ENCODE assay signal across 12 cellular contexts in the genomic region with DNA sequence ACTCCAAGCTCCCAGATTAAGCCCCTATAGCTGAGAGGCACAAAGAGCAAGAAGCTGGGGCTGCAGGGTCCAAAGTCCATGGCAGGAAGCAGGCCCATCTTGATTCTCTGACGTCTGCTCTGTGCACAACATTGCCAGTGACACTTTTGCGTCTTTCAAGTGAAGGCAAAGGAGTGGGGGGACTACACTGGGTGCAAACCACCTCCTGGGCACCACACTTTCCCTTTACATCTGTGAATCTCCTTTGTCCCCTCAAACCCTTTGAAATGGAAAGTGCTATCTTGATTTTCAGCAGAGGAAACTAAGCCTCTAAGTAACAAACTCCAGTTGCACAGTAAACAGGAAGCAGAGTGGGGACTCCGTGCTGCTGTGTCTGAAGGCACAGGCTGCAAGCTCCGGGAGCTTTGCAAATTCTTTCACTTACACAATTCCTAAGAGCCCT.
DNase-seq lines count a peak whose midpoint lies in the region; ATAC-seq and TF ChIP-seq lines count a peak whose summit lies in the region.
"Had no signal": no experiment of that assay in that cellular context is flagged by ENCODE, and none has a peak within 500 bp of the region (broad histone marks: within the 10 kb centered on the region; RNA-seq: fewer than 3 reads in every experiment).

No MANE protein-coding gene starts in this region.

- peaks cover 23 to 27% of the 10 kb centered on the region in 2 experiments for H3K4me1 Mint-ChIP-seq in H9
- H3K4me1 Mint-ChIP-seq in naive thymus-derived CD8-positive, alpha-beta T cell, result peaks cover 3 to 14% (median 11%) of the 10 kb centered on the region in 4 donors

- H3K9me3 Mint-ChIP-seq in H9, result no peaks in the 10 kb centered on the region; a peak in 1 of 5 replicates
- peaks cover 0 to 14% (median 3%) of the 10 kb centered on the region in 9 donors for H3K9me3 Mint-ChIP-seq in naive thymus-derived CD8-positive, alpha-beta T cell

- WGBS in H9 (ENCODE audit: extremely low coverage, insufficient read length, low lambda C conversion rate), result no CpG with 5 or more reads among the region's 4 CpGs
- WGBS in lower leg skin, 2 donors, result 39 to 58% methylated on average over 4 of the region's 4 CpGs

- no peak overlapping the region for H3K14ac ChIP-seq in H9 (ENCODE audit: insufficient read depth, low read length)

- H2BK5ac ChIP-seq in H9 (ENCODE audit: insufficient read length, low read length), result no peak overlapping the region

- 0 out of 2 replicates have a peak, but pooled peaks cover 2% of the 10 kb centered on the region for H3K79me2 ChIP-seq in H9 (ENCODE audit: insufficient read depth, low read length)

- no peak overlapping the region for H2BK15ac ChIP-seq in H9 (ENCODE audit: low read depth, low read length)

- no peaks in the 10 kb centered on the region for H3K79me1 ChIP-seq in H9 (ENCODE audit: insufficient read depth, low read depth, low read length, poor library complexity, severe bottlenecking)

- no peak overlapping the region for H4K5ac ChIP-seq in H9 (ENCODE audit: insufficient read length, low read depth, low read length)

- H2AFZ ChIP-seq in H9 (ENCODE audit: low read length), result no peak overlapping the region

- no peak overlapping the region for H3T11ph ChIP-seq in H9 (ENCODE audit: low read length)

- TF ChIP-seq CTCF in H9 (conservative IDR thresholded peaks at IDR 0.05) (no peak), fibroblast of pulmonary artery (IDR thresholded peaks at IDR 0.05; ENCODE audit: low read length, missing control alignments) (no peak), lower leg skin (IDR thresholded peaks at IDR 0.05) (no peak)

- H3K9ac ChIP-seq in H9 (ENCODE audit: extremely low read depth, insufficient read length, low read length), result no peak overlapping the region

- H2BK120ac ChIP-seq in H9 (ENCODE audit: low read depth, low read length, poor library complexity, severe bottlenecking), result no peak overlapping the region

- H4K20me1 ChIP-seq in H9 (ENCODE audit: control insufficient read depth, insufficient read depth, insufficient read length), result no peaks in the 10 kb centered on the region

- ATAC-seq in naive thymus-derived CD8-positive, alpha-beta T cell, result peak in 1 of 2 donors; percentile 84
- ATAC-seq in GM21528 (IDR thresholded peaks at IDR 0.05; ENCODE audit: low FRiP score, unreplicated experiment), result no peak

- no peak overlapping the region for H3K4ac ChIP-seq in H9 (ENCODE audit: low read depth, low read length)

- H3K27me3 Mint-ChIP-seq in H9 (ENCODE audit: low read depth), result no peaks in the 10 kb centered on the region
- no peaks in the 10 kb centered on the region for H3K27me3 Mint-ChIP-seq in naive thymus-derived CD8-positive, alpha-beta T cell
- H3K27me3 Mint-ChIP-seq: stimulated activated naive CD8-positive, alpha-beta T cell treated with anti-CD3 and anti-CD28 coated beads, Interleukin-15, Interleukin-2, amounts not matched to agents 100 ng/mL and 50 ng/mL, for 24 hours had no signal

- H3K27me3 ChIP-seq in H9 (ENCODE audit: insufficient read depth, low read length), result no peaks in the 10 kb centered on the region

- H4K91ac ChIP-seq in H9 (ENCODE audit: insufficient read length, low read depth, low read length), result no peak overlapping the region

- H4K8ac ChIP-seq in H9 (replicated peaks; ENCODE audit: insufficient read length, low read depth, low read length), result no peak overlapping the region

- H3K23ac ChIP-seq in H9 (ENCODE audit: insufficient read length, low read depth, low read length), result no peak overlapping the region

- H2BK12ac ChIP-seq in H9 (ENCODE audit: insufficient read length, low read depth, low read length), result no peak overlapping the region

- peak overlapping the region in 1 of 2 experiments; percentile 64; a peak in 1 of 5 replicates for H3K4me3 Mint-ChIP-seq in H9
- peak overlapping the region in 7 of 10 donors; percentile 27 to 75 (median 48) for H3K4me3 Mint-ChIP-seq in naive thymus-derived CD8-positive, alpha-beta T cell
- H3K4me3 Mint-ChIP-seq: stimulated activated naive CD8-positive, alpha-beta T cell treated with anti-CD3 and anti-CD28 coated beads, Interleukin-15, Interleukin-2, amounts not matched to agents 100 ng/mL and 50 ng/mL, for 24 hours had no signal

- H3K4me2 ChIP-seq in H9 (ENCODE audit: insufficient read depth, insufficient read length, low read length), result no peak overlapping the region

- no peak overlapping the region for H3K18ac ChIP-seq in H9 (ENCODE audit: insufficient read length, low read depth, low read length)

- H3K23me2 ChIP-seq in H9 (ENCODE audit: insufficient read length, low read depth, low read length, poor library complexity, severe bottlenecking), result no peaks in the 10 kb centered on the region

- H2AK5ac ChIP-seq in H9 (ENCODE audit: insufficient read length, low read length), result no peak overlapping the region

- no peak for TF ChIP-seq POLR2A in lower leg skin (IDR thresholded peaks at IDR 0.05)

- peak overlapping the region; percentile 23 to 86 (median 27); a peak in 5 of 7 replicates for H3K27ac Mint-ChIP-seq in H9
- H3K27ac Mint-ChIP-seq in naive thymus-derived CD8-positive, alpha-beta T cell, result peak overlapping the region in 7 of 10 donors; percentile 39 to 84 (median 63)
- H3K27ac Mint-ChIP-seq: stimulated activated naive CD8-positive, alpha-beta T cell treated with anti-CD3 and anti-CD28 coated beads, Interleukin-15, Interleukin-2, amounts not matched to agents 100 ng/mL and 50 ng/mL, for 24 hours had no signal

- H2BK20ac ChIP-seq in H9 (ENCODE audit: low read depth, low read length, poor library complexity, severe bottlenecking), result no peak overlapping the region

- peak overlapping the region; percentile 10 for H3K27ac ChIP-seq in H9 (ENCODE audit: insufficient read length, low read depth, low read length)

- POLR2A ChIA-PET in naive thymus-derived CD8-positive, alpha-beta T cell (lab: Charles Lee), result no interaction called here

- peaks cover 0 to 8% (median 3%) of the 10 kb centered on the region in 3 experiments; a peak in 4 of 7 replicates for H3K36me3 Mint-ChIP-seq in H9 (ENCODE audit: insufficient read depth in 1 of 3, low read depth in 3 of 3)
- H3K36me3 Mint-ChIP-seq in naive thymus-derived CD8-positive, alpha-beta T cell, result no peaks in the 10 kb centered on the region

- peaks cover 9% of the 10 kb centered on the region for H3K4me1 ChIP-seq in H9 (ENCODE audit: insufficient read depth, low read length)

- intact Hi-C loops in lower leg skin (cut with DNase I; ENCODE audit: low total_unique reads), result no loop called here

- H3K4me3 ChIP-seq in fibroblast of pulmonary artery (replicated peaks; ENCODE audit: low read depth, low read length) (no peak overlapping the region), lower leg skin (ENCODE audit: low read depth, poor library complexity, severe bottlenecking) (no peak overlapping the region)

- DNase-seq in DMS53 (lab: John Stamatoyannopoulos, UW) (peak; percentile 13), H9 (no peak), fibroblast of pulmonary artery (ENCODE audit: low read depth) (peak; percentile 2), lower leg skin (ENCODE audit: low spot score in 2 of 2) (no peak), NCI-H446 (lab: John Stamatoyannopoulos, UW) (no peak), NCI-H2107 (lab: John Stamatoyannopoulos, UW) (no peak)
- peak in 3 of 10 donors; percentile 16 to 18 (median 17) for DNase-seq in naive thymus-derived CD8-positive, alpha-beta T cell
- DNase-seq: activated T-cell treated with anti-CD3 and anti-CD28 coated beads, Interleukin-2, amount 50 U/mL, for 1 hour; NCI-H446 treated with DMSO at 0.1 percent for 48 hours; stimulated activated CD4-positive, alpha-beta T cell treated with anti-CD3 and anti-CD28 coated beads, Interleukin-2, amount 100 ng/mL, for 48 hours had no signal

- H3K56ac ChIP-seq in H9 (ENCODE audit: insufficient read length, low read depth, low read length), result no peak overlapping the region

- no peaks in the 10 kb centered on the region for H3K9me3 ChIP-seq in H9 (ENCODE audit: control insufficient read depth, low read depth, low read length)

Comparison
In these comparisons a context has a peak if more than half of its experiments do, and no peak if none do; other contexts are left out.
1. DNase-seq: peak in DMS53 (single experiment) and fibroblast of pulmonary artery (single experiment); none in H9 (single experiment), lower leg skin (0 of 2), NCI-H446 (0 of 2) and NCI-H2107 (single experiment).